ENCODE assay signal across 8 cellular contexts in the genomic region with DNA sequence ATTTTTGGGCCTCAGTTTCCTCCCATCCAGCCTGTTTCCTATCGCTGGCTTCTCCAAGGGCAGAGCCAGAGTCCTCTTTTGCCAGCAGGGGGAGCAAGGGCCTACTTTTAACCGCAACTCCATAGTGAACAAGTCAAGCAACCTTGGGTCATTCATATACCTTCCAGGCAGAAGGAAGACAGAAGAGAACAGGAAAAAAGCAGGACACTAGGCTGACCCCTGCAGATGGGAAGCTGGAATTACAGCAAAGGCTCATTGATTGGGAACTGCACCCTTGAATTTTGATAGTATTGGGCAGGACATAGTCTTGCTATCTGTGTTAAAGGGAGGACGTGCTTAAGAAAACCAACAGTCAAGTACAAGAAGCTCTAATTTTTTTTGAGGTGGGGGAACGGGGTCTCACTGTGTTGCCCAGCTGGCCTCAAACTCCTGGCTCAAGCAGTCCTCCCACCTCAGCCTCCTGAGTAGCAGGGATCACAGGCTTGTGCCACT. TPM values are rescaled to one million over a fixed set of nuclear protein-coding genes. Genes with fewer than 3 reads are reported as not detected.
DNase-seq lines count a peak whose midpoint lies in the region; ATAC-seq and TF ChIP-seq lines count a peak whose summit lies in the region.

No MANE protein-coding gene starts in this region.

- H3K27ac Mint-ChIP-seq in activated CD4-positive, alpha-beta T cell treated with anti-CD3 and anti-CD28 coated beads for 36 hours: no peak overlapping the region

- DNase-seq in AG09319 (ENCODE audit: extremely low read depth, low read depth) (peak; percentile 68), HCEC 1CT (peak; percentile 84), NCI-H446 treated with DMSO at 0.1 percent for 48 hours (lab: John Stamatoyannopoulos, UW) (peak; percentile 47), dedifferentiated amniotic fluid mesenchymal stem cell (ENCODE audit: extremely low spot score) (peak; percentile 85), lung microvascular endothelial cell (ENCODE audit: low read depth in 2 of 2) (peak; percentile 73 to 77)
- peak; percentile 75 for DNase-seq in activated CD4-positive, alpha-beta T cell treated with anti-CD3 and anti-CD28 coated beads for 36 hours
- peak; percentile 13 for DNase-seq in stimulated activated CD8-positive, alpha-beta memory T cell treated with anti-CD3 and anti-CD28 coated beads, Interleukin-7, amount 100 ng/mL, for 24 hours (ENCODE audit: low read depth)

- CTCF ChIA-PET in activated CD4-positive, alpha-beta T cell treated with anti-CD3 and anti-CD28 coated beads for 36 hours (lab: Charles Lee): interaction anchor here (0.5 to 6.7 kb wide), 21 partner anchors 8 to 1368 kb away, joined by 3 to 60 read pairs (median 5); no protein-coding TSS in a partner anchor

- ATAC-seq in activated CD4-positive, alpha-beta T cell treated with anti-CD3 and anti-CD28 coated beads for 36 hours: peak; percentile 81
- no peak for ATAC-seq in GM21367 (IDR thresholded peaks at IDR 0.05; ENCODE audit: unreplicated experiment)

- peak; percentile 88 for TF ChIP-seq CTCF in AG09319 (IDR thresholded peaks at IDR 0.05; ENCODE audit: low read depth, low read length)

- H3K27me3 Mint-ChIP-seq in activated CD4-positive, alpha-beta T cell treated with anti-CD3 and anti-CD28 coated beads for 36 hours: no peaks in the 10 kb centered on the region

- H3K36me3 Mint-ChIP-seq in activated CD4-positive, alpha-beta T cell treated with anti-CD3 and anti-CD28 coated beads for 36 hours (ENCODE audit: low read depth): peaks cover 2% of the 10 kb centered on the region

- H3K4me1 Mint-ChIP-seq in activated CD4-positive, alpha-beta T cell treated with anti-CD3 and anti-CD28 coated beads for 36 hours: peaks cover 2% of the 10 kb centered on the region

- H3K4me3 Mint-ChIP-seq in activated CD4-positive, alpha-beta T cell treated with anti-CD3 and anti-CD28 coated beads for 36 hours: no peak overlapping the region

- no peaks in the 10 kb centered on the region for H3K9me3 Mint-ChIP-seq in activated CD4-positive, alpha-beta T cell treated with anti-CD3 and anti-CD28 coated beads for 36 hours (ENCODE audit: low read depth)

- intact Hi-C loops in activated CD4-positive, alpha-beta T cell treated with anti-CD3 and anti-CD28 coated beads for 36 hours (cut with DNase I, micrococcal nuclease): loop anchor here (1.0 to 10.0 kb wide), 6 partner anchors 74 to 402 kb away; no protein-coding TSS in a partner anchor

- POLR2A ChIA-PET in activated CD4-positive, alpha-beta T cell treated with anti-CD3 and anti-CD28 coated beads for 36 hours (lab: Charles Lee): interaction anchor here (0.5 kb wide), 1 partner anchor 49 kb away, joined by 3 read pairs; no protein-coding TSS in a partner anchor

RNA-seq across cellular contexts. Expression of a gene that starts 30.1 kb away (rescaled TPM):
- not detected for total RNA-seq in activated CD4-positive, alpha-beta T cell treated with anti-CD3 and anti-CD28 coated beads for 36 hours
- total RNA-seq in lung microvascular endothelial cell: not detected in 2 replicates

RNA-seq across cellular contexts. Expression of a gene that starts 31.5 kb away (rescaled TPM):
- 10 to 100 TPM; 31.8 to 32.3 TPM for total RNA-seq in activated CD4-positive, alpha-beta T cell treated with anti-CD3 and anti-CD28 coated beads for 36 hours
- total RNA-seq in lung microvascular endothelial cell: 19.8 and 20.4 TPM in 2 replicates

Comparison
In these comparisons a context has a peak if more than half of its experiments do, and no peak if none do; other contexts are left out.
1. DNase-seq: peak in every context shown above with its lines; median percentile 85 in dedifferentiated amniotic fluid mesenchymal stem cell; 84 in HCEC 1CT; 75 in activated CD4-positive, alpha-beta T cell treated with anti-CD3 and anti-CD28 coated beads for 36 hours; 75 in lung microvascular endothelial cell; 68 in AG09319; 47 in NCI-H446 treated with DMSO at 0.1 percent for 48 hours; 13 in stimulated activated CD8-positive, alpha-beta memory T cell treated with anti-CD3 and anti-CD28 coated beads, Interleukin-7, amount 100 ng/mL, for 24 hours.